2 cellular contexts compared by ENCODE assay signal in the genomic region with DNA sequence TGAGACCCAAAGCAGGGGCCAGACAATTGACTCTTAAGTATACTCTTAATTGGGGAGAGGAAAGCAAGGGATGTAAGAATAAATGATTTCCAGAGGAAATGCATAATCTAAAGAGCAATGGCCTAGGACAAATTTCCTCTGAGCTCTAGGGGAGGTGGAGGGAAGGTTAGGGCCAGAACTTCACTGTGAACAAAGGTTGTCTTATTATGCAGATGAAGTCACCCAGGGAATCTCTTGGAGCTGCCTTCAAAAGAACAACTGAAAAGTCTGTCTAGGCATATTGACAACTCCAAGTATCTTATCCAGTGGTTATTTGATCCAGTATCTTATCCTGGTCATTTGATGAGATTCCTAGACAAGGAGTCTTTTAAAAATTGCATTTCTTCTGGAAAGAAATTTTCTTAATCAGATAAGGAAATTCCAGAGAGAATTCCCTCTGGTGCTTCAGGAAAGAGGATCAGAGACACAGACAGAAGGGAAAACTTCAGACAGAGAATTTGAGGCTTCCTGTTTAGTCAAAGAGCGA.
TF ChIP-seq lines count a peak whose summit lies in the region.

No MANE protein-coding gene starts in this region.

TF ChIP-seq in HEK293, 187 proteins besides CTCF, POLR2A, EP300 and RAD21:
- TF ChIP-seq ZXDB (tag by site-specific recombination; IDR thresholded peaks at IDR 0.05) (no peak), ZNF530 (tag by site-specific recombination; IDR thresholded peaks at IDR 0.05; ENCODE audit: low read depth) (peak; percentile 99)

TF ChIP-seq in WTC11, 78 proteins besides CTCF, POLR2A, EP300 and RAD21:
- TF ChIP-seq MYBL2 (CRISPR knock-in tag; IDR thresholded peaks at IDR 0.05) (no peak), ETV6 (CRISPR knock-in tag; IDR thresholded peaks at IDR 0.05) (peak; percentile 22; the same call in 1 of the 2 replicates), ELF4 (CRISPR knock-in tag; IDR thresholded peaks at IDR 0.05; ENCODE audit: low read depth) (no peak)
TF ChIP-seq in WTC11: peak in this region for 1.
